1 cellular context compared by ENCODE assay signal in the genomic region with DNA sequence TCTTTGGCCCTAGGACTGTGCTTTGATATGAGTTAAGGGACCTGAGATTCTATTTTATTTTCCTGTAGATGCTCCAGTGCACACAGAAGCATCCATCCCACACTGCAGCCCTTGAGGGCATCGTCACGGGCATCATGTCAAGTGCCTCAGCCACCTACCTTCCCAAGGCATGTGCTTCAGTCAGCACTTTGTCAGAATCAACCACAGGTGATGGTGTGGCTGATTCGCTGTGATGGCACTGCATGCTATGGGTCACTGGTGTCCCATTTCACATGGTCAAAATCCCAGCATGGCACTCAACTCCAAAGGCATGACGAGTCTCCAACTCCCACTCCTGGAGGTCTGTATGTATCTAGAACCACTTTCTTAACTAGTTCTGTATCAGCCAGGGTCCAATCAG.
TF ChIP-seq lines count a peak whose summit lies in the region.

No MANE protein-coding gene starts in this region.

TF ChIP-seq in H1, 55 proteins besides CTCF, POLR2A, EP300 and RAD21:
- TF ChIP-seq, protein P1, sequence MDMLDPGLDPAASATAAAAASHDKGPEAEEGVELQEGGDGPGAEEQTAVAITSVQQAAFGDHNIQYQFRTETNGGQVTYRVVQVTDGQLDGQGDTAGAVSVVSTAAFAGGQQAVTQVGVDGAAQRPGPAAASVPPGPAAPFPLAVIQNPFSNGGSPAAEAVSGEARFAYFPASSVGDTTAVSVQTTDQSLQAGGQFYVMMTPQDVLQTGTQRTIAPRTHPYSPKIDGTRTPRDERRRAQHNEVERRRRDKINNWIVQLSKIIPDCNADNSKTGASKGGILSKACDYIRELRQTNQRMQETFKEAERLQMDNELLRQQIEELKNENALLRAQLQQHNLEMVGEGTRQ (IDR thresholded peaks at IDR 0.05; ENCODE audit: low read length) = no peak
- TF ChIP-seq, protein P2, sequence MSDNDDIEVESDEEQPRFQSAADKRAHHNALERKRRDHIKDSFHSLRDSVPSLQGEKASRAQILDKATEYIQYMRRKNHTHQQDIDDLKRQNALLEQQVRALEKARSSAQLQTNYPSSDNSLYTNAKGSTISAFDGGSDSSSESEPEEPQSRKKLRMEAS (IDR thresholded peaks at IDR 0.05) = no peak
- TF ChIP-seq BCL11A (IDR thresholded peaks at IDR 0.05; ENCODE audit: low read depth in 2 of 2, low read length in 2 of 2) (no peak), PHF8 (conservative IDR thresholded peaks at IDR 0.05; ENCODE audit: low read depth, low read length) (no peak), RFX5 (IDR thresholded peaks at IDR 0.05; ENCODE audit: borderline replicate concordance, low read depth, low read length) (no peak), RXRA (IDR thresholded peaks at IDR 0.05; ENCODE audit: insufficient read depth, low read depth, low read length) (no peak), ZNF274 (IDR thresholded peaks at IDR 0.05; ENCODE audit: borderline replicate concordance, extremely low read depth, low read length) (no peak), POLR2AphosphoS5 (IDR thresholded peaks at IDR 0.05; ENCODE audit: low read depth, low read length) (no peak), ASH2L (IDR thresholded peaks at IDR 0.05; ENCODE audit: low read length) (no peak), BRCA1 (IDR thresholded peaks at IDR 0.05; ENCODE audit: low read depth, low read length) (no peak), SIRT6 (IDR thresholded peaks at IDR 0.05; ENCODE audit: low read length) (no peak), POU5F1 (IDR thresholded peaks at IDR 0.05; ENCODE audit: low read depth, low read length) (no peak)
